ENCODE assay signal across 15 cellular contexts in the genomic region with DNA sequence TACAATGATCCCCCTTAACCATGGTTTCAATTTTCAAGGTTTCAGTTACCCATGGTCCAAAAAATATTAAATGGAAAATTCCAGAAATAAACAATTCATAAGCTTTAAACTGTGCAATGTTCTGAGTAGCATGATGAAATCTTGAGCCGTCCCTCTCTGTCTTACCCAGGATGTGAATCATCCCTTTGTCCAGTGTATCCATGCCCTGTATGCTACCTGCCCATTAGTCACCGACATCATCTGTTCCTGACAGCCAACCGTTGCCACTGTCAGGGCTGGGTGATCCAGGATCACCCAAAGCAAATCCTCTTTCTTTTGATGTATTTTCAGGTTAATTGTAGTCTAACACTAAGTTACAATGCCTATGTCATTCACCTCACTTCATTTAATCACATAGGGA. TPM values are rescaled to one million over a fixed set of nuclear protein-coding genes. Genes with fewer than 3 reads are reported as not detected.
DNase-seq lines count a peak whose midpoint lies in the region; ATAC-seq, FAIRE-seq and TF ChIP-seq lines count a peak whose summit lies in the region.
"Had no signal": no experiment of that assay in that cellular context is flagged by ENCODE, and none has a peak within 500 bp of the region (broad histone marks: within the 10 kb centered on the region; RNA-seq: fewer than 3 reads in every experiment).

No MANE protein-coding gene starts in this region.

- H3K9ac ChIP-seq in astrocyte (ENCODE audit: low read length) (no peak overlapping the region), keratinocyte (ENCODE audit: control insufficient read depth, extremely low read depth, insufficient read depth, low read length) (no peak overlapping the region)

- H3K4me2 ChIP-seq in astrocyte (ENCODE audit: low read length) (peak overlapping the region; percentile 43), keratinocyte (ENCODE audit: control insufficient read depth, extremely low read depth, insufficient read depth, low read depth, low read length) (peak overlapping the region; percentile 54)

- no peak for TF ChIP-seq CTCF in Calu3 (IDR thresholded peaks at IDR 0.05; ENCODE audit: unreplicated experiment)
- TF ChIP-seq CTCF in astrocyte (IDR thresholded peaks at IDR 0.05; ENCODE audit: insufficient read depth, low read depth, low read length) = no peak
- no peak for TF ChIP-seq CTCF in keratinocyte (optimal IDR thresholded peaks at IDR 0.05 in 1 of 3, IDR thresholded peaks at IDR 0.05 in 1 of 3, conservative IDR thresholded peaks at IDR 0.05 in 1 of 3; ENCODE audit: extremely low read depth in 1 of 3, insufficient read depth in 2 of 3, low read length in 3 of 3)

- no peaks in the 10 kb centered on the region for H4K20me1 ChIP-seq in astrocyte (ENCODE audit: insufficient read depth, low read length)
- H4K20me1 ChIP-seq in keratinocyte (ENCODE audit: control insufficient read depth, extremely low read depth, insufficient read depth, low read length) = no peaks in the 10 kb centered on the region

- H3K27me3 ChIP-seq in MG63 (no peaks in the 10 kb centered on the region), astrocyte (ENCODE audit: insufficient read depth, low read length) (no peaks in the 10 kb centered on the region), keratinocyte (ENCODE audit: control insufficient read depth, extremely low read depth, insufficient read depth, low read length) (no peaks in the 10 kb centered on the region)
- H3K27me3 ChIP-seq: pancreas had no signal

- H3K9me3 ChIP-seq in MG63 = no peaks in the 10 kb centered on the region
- H3K9me3 ChIP-seq in astrocyte (ENCODE audit: insufficient read depth, low read depth, low read length) = no peaks in the 10 kb centered on the region
- no peaks in the 10 kb centered on the region for H3K9me3 ChIP-seq in keratinocyte (ENCODE audit: control insufficient read depth, low read depth, low read length)
- H3K9me3 ChIP-seq: pancreas had no signal

- CTCF ChIA-PET in Calu3 (lab: Charles Lee) = no interaction called here
- CTCF ChIA-PET in activated CD8-positive, alpha-beta memory T cell treated with anti-CD3 and anti-CD28 coated beads, Interleukin-2, amount 10 ng/mL, durations not matched to agents 7 days and 5 days (lab: Charles Lee) = no interaction called here

- H2AFZ ChIP-seq in astrocyte (ENCODE audit: low read depth, low read length) (peak overlapping the region; percentile 23), keratinocyte (ENCODE audit: control insufficient read depth, low read length) (peak overlapping the region; percentile 45)

- BruUV-seq in Calu3 (replicated peaks; lab: Mats Ljungman, UMichigan) = no TSS peak

- H3K27me3 Mint-ChIP-seq in Calu3 (ENCODE audit: unreplicated experiment) = peaks cover 32% of the 10 kb centered on the region
- H3K27me3 Mint-ChIP-seq in astrocyte (ENCODE audit: low read depth, unreplicated experiment) = peaks cover 9% of the 10 kb centered on the region
- peaks cover 51% of the 10 kb centered on the region for H3K27me3 Mint-ChIP-seq in activated CD8-positive, alpha-beta memory T cell treated with anti-CD3 and anti-CD28 coated beads, Interleukin-2, amount 10 ng/mL, durations not matched to agents 7 days and 5 days

- H3K9me1 ChIP-seq in keratinocyte (ENCODE audit: control insufficient read depth, extremely low read depth, insufficient read depth, low read length) = no peaks in the 10 kb centered on the region

- H3K79me2 ChIP-seq in astrocyte (ENCODE audit: insufficient read depth, low read length) (no peaks in the 10 kb centered on the region), keratinocyte (ENCODE audit: control insufficient read depth, insufficient read depth, low read length) (no peaks in the 10 kb centered on the region)

- H3K4me1 Mint-ChIP-seq in Calu3 (ENCODE audit: low read depth, unreplicated experiment) = no peaks in the 10 kb centered on the region
- H3K4me1 Mint-ChIP-seq in astrocyte (ENCODE audit: low read depth, unreplicated experiment) = peaks cover 6% of the 10 kb centered on the region
- no peaks in the 10 kb centered on the region for H3K4me1 Mint-ChIP-seq in activated CD8-positive, alpha-beta memory T cell treated with anti-CD3 and anti-CD28 coated beads, Interleukin-2, amount 10 ng/mL, durations not matched to agents 7 days and 5 days
- H3K4me1 Mint-ChIP-seq: stimulated activated naive CD8-positive, alpha-beta T cell treated with anti-CD3 and anti-CD28 coated beads, Interleukin-15, amount 100 ng/mL, for 72 hours had no signal

- H3K4me3 Mint-ChIP-seq in Calu3 (ENCODE audit: low read depth, unreplicated experiment) (no peak overlapping the region), astrocyte (ENCODE audit: unreplicated experiment) (no peak overlapping the region)
- no peak overlapping the region for H3K4me3 Mint-ChIP-seq in activated CD8-positive, alpha-beta memory T cell treated with anti-CD3 and anti-CD28 coated beads, Interleukin-2, amount 10 ng/mL, durations not matched to agents 7 days and 5 days
- H3K4me3 Mint-ChIP-seq: stimulated activated naive CD8-positive, alpha-beta T cell treated with anti-CD3 and anti-CD28 coated beads, Interleukin-15, amount 100 ng/mL, for 72 hours had no signal

- no peak for ATAC-seq in activated CD8-positive, alpha-beta memory T cell treated with anti-CD3 and anti-CD28 coated beads, Interleukin-2, amount 10 ng/mL, durations not matched to agents 7 days and 5 days
- no peak for ATAC-seq in HG03521 (IDR thresholded peaks at IDR 0.05; ENCODE audit: unreplicated experiment)
- ATAC-seq: pancreas; stimulated activated naive CD8-positive, alpha-beta T cell treated with anti-CD3 and anti-CD28 coated beads, Interleukin-15, amount 100 ng/mL, for 72 hours had no signal

- DNase-seq in Calu3 (peak; percentile 35), MG63 (peak; percentile 73), astrocyte (ENCODE audit: low read depth) (peak; percentile 76), keratinocyte (ENCODE audit: low read depth, low spot score) (peak; percentile 60), NCI-H1417 (lab: John Stamatoyannopoulos, UW) (no peak)
- no peak for DNase-seq in activated CD8-positive, alpha-beta memory T cell treated with anti-CD3 and anti-CD28 coated beads, Interleukin-2, amount 10 ng/mL, durations not matched to agents 7 days and 5 days
- no peak for DNase-seq in stimulated activated CD4-positive, alpha-beta T cell treated with anti-CD3 and anti-CD28 coated beads, Interleukin-2, amount 100 ng/mL, for 24 hours
- DNase-seq: anterior cingulate cortex; foreskin melanocyte; pancreas; stimulated activated CD4-positive, alpha-beta T cell treated with anti-CD3 and anti-CD28 coated beads, Interleukin-4, amount 100 ng/mL, for 24 hours; stimulated activated naive CD8-positive, alpha-beta T cell treated with anti-CD3 and anti-CD28 coated beads, Interleukin-15, amount 100 ng/mL, for 72 hours had no signal

- intact Hi-C loops in Calu3 (cut with micrococcal nuclease; ENCODE audit: unreplicated experiment) = no loop called here

- FAIRE-seq in astrocyte (lab: Jason Lieb, UNC) (no peak), keratinocyte (lab: Jason Lieb, UNC) (peak; percentile 99)
- FAIRE-seq: pancreas had no signal

- dilution Hi-C loops in keratinocyte (cut with MboI; ENCODE audit: extremely low pct_ligation_motif_present, low sequenced_read_pairs) = no loop called here

- H3K27ac ChIP-seq in astrocyte (ENCODE audit: low read depth, low read length) (no peak overlapping the region), keratinocyte (ENCODE audit: control insufficient read depth, insufficient read depth, low read length) (peak overlapping the region; percentile 63)
- H3K27ac ChIP-seq: HL-60, pancreas had no signal

- no peak overlapping the region for H3K4me3 ChIP-seq in MG63
- H3K4me3 ChIP-seq in astrocyte (ENCODE audit: insufficient read depth, low read depth, low read length) = no peak overlapping the region
- no peak overlapping the region for H3K4me3 ChIP-seq in keratinocyte (ENCODE audit: control insufficient read depth in 2 of 3, extremely low read depth in 1 of 3, insufficient read depth in 2 of 3, low read depth in 1 of 3, low read length in 3 of 3)
- H3K4me3 ChIP-seq: lung, pancreas had no signal

- H3K4me1 ChIP-seq in astrocyte (ENCODE audit: insufficient read depth, low read length) (peaks cover 2% of the 10 kb centered on the region), keratinocyte (ENCODE audit: control insufficient read depth, extremely low read depth, insufficient read depth, low read length) (peaks cover 10% of the 10 kb centered on the region)
- H3K4me1 ChIP-seq: pancreas had no signal

- H3K36me3 ChIP-seq in MG63 (no peaks in the 10 kb centered on the region), astrocyte (ENCODE audit: insufficient read depth, low read length) (no peaks in the 10 kb centered on the region), keratinocyte (ENCODE audit: control insufficient read depth in 2 of 2, extremely low read depth in 1 of 2, insufficient read depth in 2 of 2, low read length in 2 of 2) (no peaks in the 10 kb centered on the region)
- H3K36me3 ChIP-seq: pancreas had no signal

- H3K9me3 Mint-ChIP-seq in Calu3 (ENCODE audit: low read depth, unreplicated experiment) (no peaks in the 10 kb centered on the region), astrocyte (ENCODE audit: unreplicated experiment) (peaks cover 2% of the 10 kb centered on the region)
- H3K9me3 Mint-ChIP-seq in activated CD8-positive, alpha-beta memory T cell treated with anti-CD3 and anti-CD28 coated beads, Interleukin-2, amount 10 ng/mL, durations not matched to agents 7 days and 5 days (ENCODE audit: low read depth) = no peaks in the 10 kb centered on the region
- H3K9me3 Mint-ChIP-seq: stimulated activated naive CD8-positive, alpha-beta T cell treated with anti-CD3 and anti-CD28 coated beads, Interleukin-15, amount 100 ng/mL, for 72 hours had no signal

- H3K27ac Mint-ChIP-seq in Calu3 (ENCODE audit: unreplicated experiment) (peak overlapping the region; percentile 50), astrocyte (ENCODE audit: unreplicated experiment) (peak overlapping the region; percentile 86)
- H3K27ac Mint-ChIP-seq in activated CD8-positive, alpha-beta memory T cell treated with anti-CD3 and anti-CD28 coated beads, Interleukin-2, amount 10 ng/mL, durations not matched to agents 7 days and 5 days = no peak overlapping the region
- H3K27ac Mint-ChIP-seq: stimulated activated naive CD8-positive, alpha-beta T cell treated with anti-CD3 and anti-CD28 coated beads, Interleukin-15, amount 100 ng/mL, for 72 hours had no signal

- no peaks in the 10 kb centered on the region for H3K36me3 Mint-ChIP-seq in Calu3 (ENCODE audit: insufficient read depth, unreplicated experiment)
- H3K36me3 Mint-ChIP-seq in astrocyte (ENCODE audit: low read depth, unreplicated experiment) = no peaks in the 10 kb centered on the region
- H3K36me3 Mint-ChIP-seq in activated CD8-positive, alpha-beta memory T cell treated with anti-CD3 and anti-CD28 coated beads, Interleukin-2, amount 10 ng/mL, durations not matched to agents 7 days and 5 days = no peaks in the 10 kb centered on the region

RNA-seq across cellular contexts. Expression of a gene that starts 15.7 kb away (rescaled TPM):
- total RNA-seq in Calu3 (2022) (102 and 124 TPM in 2 replicates), astrocyte (94.6 and 104 TPM in 2 replicates)
- 232 and 416 TPM in 2 replicates for total RNA-seq in MG63 (2014; rRNA removed; shearing (Covaris generic); ENCODE audit: low replicate concordance)
- 101 to 217 TPM (median 138 TPM) in 3 replicates for polyA plus RNA-seq in keratinocyte
- 139 TPM for polyA plus RNA-seq in keratinocyte (2011; ENCODE audit: low read depth)
- 139 and 225 TPM in 2 replicates for polyA plus RNA-seq in keratinocyte (2011; cell fraction: cytosol; rRNA removed)
- polyA plus RNA-seq in keratinocyte (2011; cell fraction: nucleus; rRNA removed) = 47.2 and 67.8 TPM in 2 replicates
- polyA plus RNA-seq in keratinocyte (2012; ENCODE audit: low replicate concordance) = 133 and 148 TPM in 2 replicates
- 17.1 to 130 TPM (median 49.4 TPM) in 3 replicates for polyA minus RNA-seq in keratinocyte
- polyA minus RNA-seq in keratinocyte (2011; cell fraction: cytosol; rRNA and poly(A)+ RNA removed) = 56.0 TPM
- polyA minus RNA-seq in keratinocyte (2011; cell fraction: nucleus; rRNA and poly(A)+ RNA removed) = 25.7 and 58.5 TPM in 2 replicates
- total RNA-seq in activated CD8-positive, alpha-beta memory T cell treated with anti-CD3 and anti-CD28 coated beads, Interleukin-2, amount 10 ng/mL, durations not matched to agents 7 days and 5 days = 10 to 100 TPM; 64.3 to 83.1 TPM

Comparison
In these comparisons a context has a peak if more than half of its experiments do, and no peak if none do; other contexts are left out.
1. DNase-seq: peak in Calu3 (single experiment), MG63 (single experiment), astrocyte (single experiment) and keratinocyte (single experiment); none in activated CD8-positive, alpha-beta memory T cell treated with anti-CD3 and anti-CD28 coated beads, Interleukin-2, amount 10 ng/mL, durations not matched to agents 7 days and 5 days (single experiment), stimulated activated CD4-positive, alpha-beta T cell treated with anti-CD3 and anti-CD28 coated beads, Interleukin-2, amount 100 ng/mL, for 24 hours (0 of 2) and NCI-H1417 (0 of 3).